Comparison of ENCODE assay signal across 31 cellular contexts in genomic region chrX:26590849-26591248, GRCh38.
"Had no signal": no experiment of that assay in that cellular context is flagged by ENCODE, and none has a peak within 500 bp of the region (broad histone marks: within the 10 kb centered on the region; RNA-seq: fewer than 3 reads in every experiment).

No MANE protein-coding gene starts in this region.

- H3K4me1 ChIP-seq: adrenal gland, esophagus muscularis mucosa, foreskin keratinocyte, gastrocnemius medialis, heart left ventricle had no signal

- H3K36me3 ChIP-seq: adrenal gland, esophagus muscularis mucosa, gastrocnemius medialis, heart left ventricle had no signal

- H3K4me1 Mint-ChIP-seq: activated CD4-positive, alpha-beta T cell treated with anti-CD3 and anti-CD28 coated beads for 36 hours; activated CD4-positive, alpha-beta T cell treated with anti-CD3 and anti-CD28 coated beads, Interleukin-2, amount 10 ng/mL, durations not matched to agents 24 days and 14 days; activated T-helper 17 cell treated with anti-CD3 and anti-CD28 coated beads, Interleukin-2, amount 50 U/mL, for 72 hours; brain; central memory CD8-positive, alpha-beta T cell had no signal

- H3K27me3 ChIP-seq: adrenal gland, esophagus muscularis mucosa, foreskin keratinocyte, gastrocnemius medialis had no signal

- FAIRE-seq: bronchial epithelial cell had no signal

- ATAC-seq: activated CD4-positive, alpha-beta T cell treated with anti-CD3 and anti-CD28 coated beads for 36 hours; activated CD8-positive, alpha-beta T cell treated with anti-CD3 and anti-CD28 coated beads for 36 hours; activated T-cell treated with anti-CD3 and anti-CD28 coated beads, Interleukin-2, amount 50 U/mL, for 4 hours; activated T-helper 17 cell treated with anti-CD3 and anti-CD28 coated beads, Interleukin-2, amount 50 U/mL, for 72 hours; foreskin keratinocyte; gastrocnemius medialis; heart left ventricle had no signal

- H3K27me3 Mint-ChIP-seq: activated CD4-positive, alpha-beta T cell treated with anti-CD3 and anti-CD28 coated beads for 36 hours; activated CD4-positive, alpha-beta T cell treated with anti-CD3 and anti-CD28 coated beads, Interleukin-2, amount 10 ng/mL, durations not matched to agents 24 days and 14 days; activated CD8-positive, alpha-beta T cell treated with anti-CD3 and anti-CD28 coated beads for 36 hours; activated naive CD8-positive, alpha-beta T cell; activated T-helper 17 cell treated with anti-CD3 and anti-CD28 coated beads, Interleukin-2, amount 50 U/mL, for 72 hours; brain; central memory CD8-positive, alpha-beta T cell; dendritic cell treated with granulocyte-macrophage colony-stimulating factor and Interleukin-4, amounts not matched to agents 40 ng/mL and 50 ng/mL, for 4 days had no signal

- H3K4me3 Mint-ChIP-seq: activated CD4-positive, alpha-beta T cell treated with anti-CD3 and anti-CD28 coated beads for 36 hours; activated CD4-positive, alpha-beta T cell treated with anti-CD3 and anti-CD28 coated beads, Interleukin-2, amount 10 ng/mL, durations not matched to agents 24 days and 14 days; activated CD8-positive, alpha-beta T cell treated with anti-CD3 and anti-CD28 coated beads for 36 hours; activated naive CD8-positive, alpha-beta T cell; activated T-cell treated with anti-CD3 and anti-CD28 coated beads, Interleukin-2, amount 50 U/mL, for 4 hours; activated T-helper 17 cell treated with anti-CD3 and anti-CD28 coated beads, Interleukin-2, amount 50 U/mL, for 72 hours; brain; central memory CD8-positive, alpha-beta T cell; dendritic cell treated with granulocyte-macrophage colony-stimulating factor and Interleukin-4, amounts not matched to agents 40 ng/mL and 50 ng/mL, for 4 days had no signal

- DNase-seq: activated CD4-positive, alpha-beta T cell treated with anti-CD3 and anti-CD28 coated beads for 36 hours; activated CD4-positive, alpha-beta T cell treated with anti-CD3 and anti-CD28 coated beads, Interleukin-2, amount 10 ng/mL, durations not matched to agents 24 days and 14 days; activated CD4-positive, alpha-beta T cell treated with anti-CD3 and anti-CD28 coated beads, Interleukin-2, amount 50 U/mL, for 48 hours; activated CD4-positive, CD25-positive, alpha-beta regulatory T cell; activated CD4-positive, CD25-positive, alpha-beta regulatory T cell treated with anti-CD3 and anti-CD28 coated beads, Interleukin-2, amount 50 U/mL, for 72 hours; activated CD8-positive, alpha-beta memory T cell treated with anti-CD3 and anti-CD28 coated beads for 24 hours; activated CD8-positive, alpha-beta T cell treated with anti-CD3 and anti-CD28 coated beads for 36 hours; activated effector memory CD4-positive, alpha-beta T cell treated with Interleukin-2 at 50 U/mL for 16 hours; activated gamma-delta T cell treated with Interleukin-2 at 50 U/mL for 16 hours; activated naive CD4-positive, alpha-beta T cell treated with anti-CD3 and anti-CD28 coated beads, Interleukin-2, amount 50 U/mL, for 16 hours; activated naive CD4-positive, alpha-beta T cell treated with Interleukin-2 at 50 U/mL for 16 hours; activated T-cell treated with anti-CD3 and anti-CD28 coated beads, Interleukin-2, amount 50 U/mL, for 4 hours; adrenal gland; amygdala; aorta; dorsolateral prefrontal cortex; effector memory CD4-positive, alpha-beta T cell; erythroblast; foreskin keratinocyte; gastrocnemius medialis; glutamatergic neuron; heart left ventricle; T-helper 2 cell had no signal

- H3K9me3 ChIP-seq: adrenal gland, gastrocnemius medialis had no signal

- H3K4me3 ChIP-seq: adrenal gland, coronary artery, dorsolateral prefrontal cortex, esophagus muscularis mucosa, gastrocnemius medialis, heart left ventricle had no signal

- H3K27ac ChIP-seq: adrenal gland, coronary artery, dorsolateral prefrontal cortex, esophagus muscularis mucosa, foreskin keratinocyte, gastrocnemius medialis, heart left ventricle had no signal

- H3K36me3 Mint-ChIP-seq: activated naive CD8-positive, alpha-beta T cell; brain had no signal

- H3K27ac Mint-ChIP-seq: activated CD4-positive, alpha-beta T cell treated with anti-CD3 and anti-CD28 coated beads for 36 hours; activated CD4-positive, alpha-beta T cell treated with anti-CD3 and anti-CD28 coated beads, Interleukin-2, amount 10 ng/mL, durations not matched to agents 24 days and 14 days; activated CD8-positive, alpha-beta T cell treated with anti-CD3 and anti-CD28 coated beads for 36 hours; activated naive CD8-positive, alpha-beta T cell; activated T-helper 17 cell treated with anti-CD3 and anti-CD28 coated beads, Interleukin-2, amount 50 U/mL, for 72 hours; brain; dendritic cell treated with granulocyte-macrophage colony-stimulating factor and Interleukin-4, amounts not matched to agents 40 ng/mL and 50 ng/mL, for 4 days had no signal

- H3K9me3 Mint-ChIP-seq: activated CD4-positive, alpha-beta T cell treated with anti-CD3 and anti-CD28 coated beads, Interleukin-2, amount 10 ng/mL, durations not matched to agents 24 days and 14 days; activated T-cell treated with anti-CD3 and anti-CD28 coated beads, Interleukin-2, amount 50 U/mL, for 4 hours; activated T-helper 17 cell treated with anti-CD3 and anti-CD28 coated beads, Interleukin-2, amount 50 U/mL, for 72 hours; central memory CD8-positive, alpha-beta T cell; dendritic cell treated with granulocyte-macrophage colony-stimulating factor and Interleukin-4, amounts not matched to agents 40 ng/mL and 50 ng/mL, for 4 days had no signal
